In the genomic region with DNA sequence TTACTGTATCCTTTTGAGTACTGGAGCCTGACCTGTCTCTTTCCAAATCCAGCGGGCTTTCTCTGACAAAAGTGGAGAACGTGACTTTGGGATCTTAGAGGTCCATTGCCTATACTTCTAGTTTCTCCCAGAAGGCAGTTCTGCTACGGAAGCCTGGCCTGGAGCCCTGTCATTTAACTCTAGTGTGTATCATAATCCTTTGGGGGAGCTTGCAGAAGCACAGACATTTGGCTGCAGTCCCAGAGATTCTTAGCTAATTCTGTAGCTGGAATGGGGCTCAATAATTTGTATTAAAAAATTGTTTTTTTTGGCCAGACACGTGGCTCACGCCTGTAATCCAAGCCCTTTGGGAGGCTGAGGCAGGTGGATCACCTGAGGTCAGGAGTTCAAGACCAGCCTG, we compare ENCODE assay signal across 1 cellular context.
TF ChIP-seq lines count a peak whose summit lies in the region.

No MANE protein-coding gene starts in this region.

TF ChIP-seq in IMR-90, 13 proteins besides CTCF, POLR2A, EP300 and RAD21 (continued from another document):
- no peak for TF ChIP-seq CEBPB (IDR thresholded peaks at IDR 0.05; ENCODE audit: low read depth, low read length)
- TF ChIP-seq MAFK (IDR thresholded peaks at IDR 0.05; ENCODE audit: low read depth, low read length): no peak
- no peak for TF ChIP-seq RFX5 (IDR thresholded peaks at IDR 0.05; ENCODE audit: low read depth, low read length)
- TF ChIP-seq, protein P1, sequence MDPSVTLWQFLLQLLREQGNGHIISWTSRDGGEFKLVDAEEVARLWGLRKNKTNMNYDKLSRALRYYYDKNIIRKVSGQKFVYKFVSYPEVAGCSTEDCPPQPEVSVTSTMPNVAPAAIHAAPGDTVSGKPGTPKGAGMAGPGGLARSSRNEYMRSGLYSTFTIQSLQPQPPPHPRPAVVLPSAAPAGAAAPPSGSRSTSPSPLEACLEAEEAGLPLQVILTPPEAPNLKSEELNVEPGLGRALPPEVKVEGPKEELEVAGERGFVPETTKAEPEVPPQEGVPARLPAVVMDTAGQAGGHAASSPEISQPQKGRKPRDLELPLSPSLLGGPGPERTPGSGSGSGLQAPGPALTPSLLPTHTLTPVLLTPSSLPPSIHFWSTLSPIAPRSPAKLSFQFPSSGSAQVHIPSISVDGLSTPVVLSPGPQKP (IDR thresholded peaks at IDR 0.05; ENCODE audit: borderline replicate concordance, low read depth, low read length): no peak
- TF ChIP-seq, protein P2, sequence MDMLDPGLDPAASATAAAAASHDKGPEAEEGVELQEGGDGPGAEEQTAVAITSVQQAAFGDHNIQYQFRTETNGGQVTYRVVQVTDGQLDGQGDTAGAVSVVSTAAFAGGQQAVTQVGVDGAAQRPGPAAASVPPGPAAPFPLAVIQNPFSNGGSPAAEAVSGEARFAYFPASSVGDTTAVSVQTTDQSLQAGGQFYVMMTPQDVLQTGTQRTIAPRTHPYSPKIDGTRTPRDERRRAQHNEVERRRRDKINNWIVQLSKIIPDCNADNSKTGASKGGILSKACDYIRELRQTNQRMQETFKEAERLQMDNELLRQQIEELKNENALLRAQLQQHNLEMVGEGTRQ (IDR thresholded peaks at IDR 0.05; ENCODE audit: low read depth, low read length): no peak
- TF ChIP-seq MXI1 (IDR thresholded peaks at IDR 0.05; ENCODE audit: borderline replicate concordance, low read depth, low read length): no peak
- TF ChIP-seq MAZ (IDR thresholded peaks at IDR 0.05; ENCODE audit: borderline replicate concordance, low read depth, low read length): no peak
- TF ChIP-seq RCOR1 (IDR thresholded peaks at IDR 0.05; ENCODE audit: insufficient replicate concordance, low read length): no peak
